In genomic region chr12:101009274-101009673, GRCh38 we compare ENCODE assay signal across 31 cellular contexts.
A peak's percentile ranks its signal among the peaks of the same experiment; 100 is the strongest.
DNase-seq lines count a peak whose midpoint lies in the region; ATAC-seq, FAIRE-seq and TF ChIP-seq lines count a peak whose summit lies in the region.
"Had no signal": no experiment of that assay in that cellular context is flagged by ENCODE, and none has a peak within 500 bp of the region (broad histone marks: within the 10 kb centered on the region; RNA-seq: fewer than 3 reads in every experiment).

No MANE protein-coding gene starts in this region.

- POLR2A ChIA-PET in HepG2 (lab: Yijun Ruan, JAX) (no interaction called here), K562 (lab: Yijun Ruan, JAX) (no interaction called here)

- no peak for TF ChIP-seq POLR2A in HepG2 (IDR thresholded peaks at IDR 0.05; ENCODE audit: insufficient read depth in 1 of 2, low read depth in 2 of 2, low read length in 2 of 2)
- TF ChIP-seq POLR2A in right lobe of liver (IDR thresholded peaks at IDR 0.05), result no peak
- no peak for TF ChIP-seq POLR2A in K562 (conservative IDR thresholded peaks at IDR 0.05)

- DNase-seq in HepG2 (ENCODE audit: low spot score), result no peak
- DNase-seq in right lobe of liver, result no peak
- no peak for DNase-seq in K562 (ENCODE audit: extremely low read depth in 1 of 4, low spot score in 3 of 4)
- no peak for DNase-seq in coronary artery (ENCODE audit: low spot score)
- DNase-seq: 8988T; ACHN; AML-193; BE2C; C1 segment of cervical spinal cord; Caco-2; Calu3; CD4-positive, alpha-beta memory T cell; CD4-positive, alpha-beta T cell; CD4-positive, CD25-positive, alpha-beta regulatory T cell; CD8-positive, alpha-beta memory T cell; CD8-positive, alpha-beta T cell; COR-L47; DMS 273 treated with DMSO at 0.1 percent for 48 hours; DMS153; DMS53; DMS79; DMS79 treated with DMSO at 0.1 percent for 48 hours; DND-41; EL had no signal

- H3K27me3 ChIP-seq in HepG2 (ENCODE audit: control insufficient read depth in 1 of 2, insufficient read depth in 2 of 2, low read length in 2 of 2) (no peaks in the 10 kb centered on the region), right lobe of liver (no peaks in the 10 kb centered on the region), K562 (ENCODE audit: control insufficient read depth in 2 of 2, insufficient read depth in 2 of 2, low read length in 2 of 2) (no peaks in the 10 kb centered on the region; a peak in 1 of 5 replicates)
- H3K27me3 ChIP-seq: BE2C, BLaER1 had no signal

- H4K20me1 ChIP-seq in HepG2 (ENCODE audit: insufficient read depth, low read length) (no peaks in the 10 kb centered on the region), K562 (replicated peaks; ENCODE audit: control insufficient read depth, insufficient read depth, low read length) (no peaks in the 10 kb centered on the region)
- H4K20me1 ChIP-seq: BLaER1; BLaER1 treated with 17β-estradiol and CSF1 and Interleukin-3, amounts not matched to agents 10 nM and 100 nM had no signal

- no peaks in the 10 kb centered on the region for H3K4me1 ChIP-seq in HepG2 (ENCODE audit: insufficient read depth, low read length)
- no peaks in the 10 kb centered on the region for H3K4me1 ChIP-seq in right lobe of liver
- H3K4me1 ChIP-seq in K562 (replicated peaks in 1 of 2; ENCODE audit: control insufficient read depth in 2 of 2, insufficient read depth in 2 of 2, low read length in 2 of 2), result no peaks in the 10 kb centered on the region
- H3K4me1 ChIP-seq: A549; BE2C; BLaER1; BLaER1 treated with 17β-estradiol and CSF1 and Interleukin-3, amounts not matched to agents 10 nM and 100 nM; Caco-2 had no signal

- H3K27ac ChIP-seq in HepG2 (ENCODE audit: extremely low read length, insufficient read depth, low read length) (no peak overlapping the region), right lobe of liver (no peak overlapping the region), K562 (ENCODE audit: extremely low read depth, low read depth, low read length) (no peak overlapping the region), coronary artery (no peak overlapping the region)
- H3K27ac ChIP-seq: 22Rv1; A549; BLaER1; BLaER1 treated with 17β-estradiol and CSF1 and Interleukin-3, amounts not matched to agents 10 nM and 100 nM; C4-2B had no signal

- TF ChIP-seq EP300 in HepG2 (IDR thresholded peaks at IDR 0.05; ENCODE audit: low read depth in 2 of 2, low read length in 2 of 2) (no peak), HepG2 (CRISPR knock-in tag; IDR thresholded peaks at IDR 0.05; ENCODE audit: borderline replicate concordance) (no peak), K562 (IDR thresholded peaks at IDR 0.05; ENCODE audit: low read length) (no peak)

- FAIRE-seq in HepG2 (lab: Jason Lieb, UNC), result no peak
- no peak for FAIRE-seq in K562 (lab: Jason Lieb, UNC)
- FAIRE-seq: A204.1, A549, D721Med had no signal

- H3K4me3 ChIP-seq in HepG2 (replicated peaks in 1 of 3; ENCODE audit: insufficient read depth in 1 of 3, low read depth in 2 of 3, low read length in 3 of 3) (no peak overlapping the region), right lobe of liver (no peak overlapping the region), K562 (no peak overlapping the region), coronary artery (no peak overlapping the region)
- H3K4me3 ChIP-seq: A549; BLaER1; BLaER1 treated with 17β-estradiol and CSF1 and Interleukin-3, amounts not matched to agents 10 nM and 100 nM had no signal

- intact Hi-C loops in HepG2 (cut with micrococcal nuclease; ENCODE audit: unreplicated experiment) (no loop called here), right lobe of liver (cut with DNase I) (no loop called here), K562 (cut with micrococcal nuclease) (no loop called here)

- H3K9me3 ChIP-seq in HepG2 (ENCODE audit: low read length) (peaks cover 28% of the 10 kb centered on the region), right lobe of liver (peaks cover 0 to 12% (median 0%) of the 10 kb centered on the region in 4 donors), K562 (replicated peaks; ENCODE audit: control insufficient read depth, insufficient read depth, low read depth, low read length) (no peaks in the 10 kb centered on the region; the same call in 1 of the 2 replicates)
- H3K9me3 ChIP-seq: BE2C had no signal

- BruUV-seq in HepG2 (replicated peaks; lab: Mats Ljungman, UMichigan) (no TSS peak), K562 (replicated peaks; lab: Mats Ljungman, UMichigan) (no TSS peak)

- H3K79me2 ChIP-seq in HepG2 (ENCODE audit: insufficient read depth, low read length) (no peaks in the 10 kb centered on the region), K562 (ENCODE audit: control insufficient read depth, insufficient read depth, low read length) (no peaks in the 10 kb centered on the region)

- ATAC-seq in HepG2 (no peak), right lobe of liver (no peak), K562 (no peak)
- ATAC-seq: A549; CD8-positive, alpha-beta T cell had no signal

- no peak overlapping the region for H2AFZ ChIP-seq in HepG2 (ENCODE audit: low read length)
- H2AFZ ChIP-seq in K562 (ENCODE audit: low read depth, low read length), result no peak overlapping the region

- in situ Hi-C loops in HepG2 (cut with HindIII; ENCODE audit: extremely low pct_ligation_motif_present, low pct_unique_long_range_greater_than_20kb) (no loop called here), K562 (cut with MboI) (no loop called here)

- TF ChIP-seq CTCF in HepG2 (CRISPR knock-in tag; IDR thresholded peaks at IDR 0.05) (no peak), right lobe of liver (IDR thresholded peaks at IDR 0.05) (no peak), K562 (IDR thresholded peaks at IDR 0.05 in 2 of 3, conservative IDR thresholded peaks at IDR 0.05 in 1 of 3; ENCODE audit: insufficient read depth in 2 of 3, low read depth in 1 of 3, low read length in 3 of 3) (no peak), coronary artery (IDR thresholded peaks at IDR 0.05) (no peak)

- H3K9ac ChIP-seq in HepG2 (ENCODE audit: insufficient read depth, low read depth, low read length), result no peak overlapping the region
- no peak overlapping the region for H3K9ac ChIP-seq in K562 (ENCODE audit: insufficient read depth in 1 of 2, low read depth in 2 of 2, low read length in 2 of 2)
- H3K9ac ChIP-seq: BLaER1; BLaER1 treated with 17β-estradiol and CSF1 and Interleukin-3, amounts not matched to agents 10 nM and 100 nM had no signal

- H3K36me3 ChIP-seq in HepG2 (replicated peaks in 1 of 2; ENCODE audit: control insufficient read depth in 1 of 2, insufficient read depth in 2 of 2, low read length in 2 of 2) (no peaks in the 10 kb centered on the region), right lobe of liver (no peaks in the 10 kb centered on the region), K562 (ENCODE audit: control insufficient read depth, insufficient read depth, low read length) (no peaks in the 10 kb centered on the region)
- H3K36me3 ChIP-seq: BE2C; BLaER1; BLaER1 treated with 17β-estradiol and CSF1 and Interleukin-3, amounts not matched to agents 10 nM and 100 nM had no signal

- CTCF ChIA-PET in HepG2 (lab: Yijun Ruan, JAX; ENCODE audit: low intra/inter-chr PET ratio, low total read pairs), result no interaction called here
- CTCF ChIA-PET in K562 (lab: Yijun Ruan, JAX; ENCODE audit: low intra/inter-chr PET ratio), result no interaction called here

- TF ChIP-seq RAD21 in HepG2 (CRISPR knock-in tag; IDR thresholded peaks at IDR 0.05) (no peak), K562 (CRISPR knock-in tag; conservative IDR thresholded peaks at IDR 0.05 in 1 of 2, IDR thresholded peaks at IDR 0.05 in 1 of 2) (no peak)

- WGBS in HepG2 (ENCODE audit: low lambda C conversion rate), result 43% methylated on average over 1 of the region's 1 CpG
- WGBS in right lobe of liver (ENCODE audit: insufficient coverage, low coverage, low lambda C conversion rate, missing lambda C conversion rate), result 60% methylated on average over 1 of the region's 1 CpG
- WGBS in K562 (ENCODE audit: insufficient coverage, low coverage, missing lambda C conversion rate), result 0% methylated on average over 1 of the region's 1 CpG

- no peaks in the 10 kb centered on the region for H3K9me1 ChIP-seq in K562 (ENCODE audit: control insufficient read depth, insufficient read depth, low read length)

- no peak overlapping the region for H3K4me2 ChIP-seq in HepG2 (ENCODE audit: low read depth, low read length)
- no peak overlapping the region for H3K4me2 ChIP-seq in K562 (ENCODE audit: insufficient read depth, low read length)
- H3K4me2 ChIP-seq: A549; BLaER1; BLaER1 treated with 17β-estradiol and CSF1 and Interleukin-3, amounts not matched to agents 10 nM and 100 nM had no signal

TF ChIP-seq in HepG2, 621 proteins besides CTCF, POLR2A, EP300 and RAD21 (continues in another document):
- no peak for TF ChIP-seq THAP11 (CRISPR knock-in tag; IDR thresholded peaks at IDR 0.05)
- no peak for TF ChIP-seq ZNF331 (CRISPR knock-in tag; IDR thresholded peaks at IDR 0.05)
- no peak for TF ChIP-seq ZNF83 (CRISPR knock-in tag; IDR thresholded peaks at IDR 0.05; ENCODE audit: borderline replicate concordance)

TF ChIP-seq in K562, 482 proteins besides CTCF, POLR2A, EP300 and RAD21:
- TF ChIP-seq ZNF12 (CRISPR knock-in tag; IDR thresholded peaks at IDR 0.05) (no peak), ZFP1 (CRISPR knock-in tag; IDR thresholded peaks at IDR 0.05) (peak; percentile 85)

Comparison
In these comparisons a context has a peak if more than half of its experiments do, and no peak if none do; other contexts are left out.
1. Of the 241 proteins assayed by ChIP-seq in both HepG2 and K562: peak only in HepG2: none; only in K562: none; in both: ZFP1; in neither: 240.